1 cellular context compared by ENCODE assay signal in genomic region chr5:61464512-61464911, GRCh38.
TF ChIP-seq lines count a peak whose summit lies in the region.

No MANE protein-coding gene starts in this region.

TF ChIP-seq in SK-N-SH, 30 proteins besides CTCF, POLR2A, EP300 and RAD21 (continued from another document):
- TF ChIP-seq PBX3 (IDR thresholded peaks at IDR 0.05) (no peak), EZH2phosphoT487 (IDR thresholded peaks at IDR 0.05; ENCODE audit: borderline replicate concordance, low read depth) (no peak)
